15 cellular contexts compared by ENCODE assay signal in genomic region chr3:115961390-115961789, GRCh38.
DNase-seq lines count a peak whose midpoint lies in the region; ATAC-seq lines count a peak whose summit lies in the region.
"Had no signal": no experiment of that assay in that cellular context is flagged by ENCODE, and none has a peak within 500 bp of the region (broad histone marks: within the 10 kb centered on the region; RNA-seq: fewer than 3 reads in every experiment).

No MANE protein-coding gene starts in this region.

- H3K9me3 ChIP-seq in MG63 (peaks cover under 1% of the 10 kb centered on the region; the same call in 1 of the 2 replicates), trophoblast cell (ENCODE audit: insufficient read depth, low read depth, low read length) (no peaks in the 10 kb centered on the region)
- H3K9me3 ChIP-seq: prostate gland, SJCRH30, thoracic aorta had no signal

- H3K4me3 ChIP-seq in ACC112 (ENCODE audit: low read depth, low read length), result no peak overlapping the region
- H3K4me3 ChIP-seq in MG63, result no peak overlapping the region
- H3K4me3 ChIP-seq in trophoblast cell (ENCODE audit: low read depth, low read length), result no peak overlapping the region
- H3K4me3 ChIP-seq: prostate gland, SJCRH30, thoracic aorta had no signal

- no peak for ATAC-seq in HG03469 (IDR thresholded peaks at IDR 0.05; ENCODE audit: unreplicated experiment)

- no peak overlapping the region for H4K8ac ChIP-seq in trophoblast cell (ENCODE audit: low read depth, low read length)

- H3K9ac ChIP-seq in trophoblast cell (ENCODE audit: low read length), result no peak overlapping the region

- H3K14ac ChIP-seq in trophoblast cell (ENCODE audit: low read length), result no peak overlapping the region

- no peak overlapping the region for H2BK120ac ChIP-seq in trophoblast cell (ENCODE audit: insufficient read depth, low read length, poor library complexity)

- no peak overlapping the region for H2BK5ac ChIP-seq in trophoblast cell (ENCODE audit: low read depth, low read length, poor library complexity)

- H2BK12ac ChIP-seq in trophoblast cell (ENCODE audit: low read length), result no peak overlapping the region

- no peak overlapping the region for H2AK5ac ChIP-seq in trophoblast cell (ENCODE audit: low read length)

- DNase-seq in MG63, result peak; percentile 73
- peak; percentile 32 for DNase-seq in cerebellum (ENCODE audit: low spot score)
- peak; percentile 2 to 21 for DNase-seq in hippocampal formation (lab: John Stamatoyannopoulos, UW)
- DNase-seq in trophoblast cell, result no peak
- no peak for DNase-seq in HuH-7.5 (ENCODE audit: low spot score)
- no peak for DNase-seq in COR-L47 (lab: John Stamatoyannopoulos, UW)
- DNase-seq: activated naive CD8-positive, alpha-beta T cell treated with anti-CD3 and anti-CD28 coated beads for 36 hours; activated T-cell treated with anti-CD3 and anti-CD28 coated beads, Interleukin-2, amount 50 U/mL, for 48 hours; erythroblast; SJCRH30; stimulated activated CD4-positive, alpha-beta T cell treated with anti-CD3 and anti-CD28 coated beads, Interleukin-1b, Interleukin-23, amount 100 ng/mL, for 48 hours had no signal

- no peaks in the 10 kb centered on the region for H3K79me1 ChIP-seq in trophoblast cell (ENCODE audit: low read length)

- H3K27ac ChIP-seq in ACC112 (ENCODE audit: low read depth, low read length) (no peak overlapping the region), trophoblast cell (ENCODE audit: low read depth, low read length) (no peak overlapping the region)
- H3K27ac ChIP-seq: prostate gland, SJCRH30, thoracic aorta had no signal

- H4K12ac ChIP-seq in trophoblast cell (ENCODE audit: low read depth, low read length), result no peak overlapping the region

- peak overlapping the region; percentile 44 for H2AFZ ChIP-seq in ACC112 (ENCODE audit: low read length, unreplicated experiment)
- H2AFZ ChIP-seq in trophoblast cell (ENCODE audit: insufficient read depth, low read length, poor library complexity), result no peak overlapping the region

- H3K27me3 ChIP-seq in ACC112 (ENCODE audit: insufficient read depth, low read length), result no peaks in the 10 kb centered on the region
- H3K27me3 ChIP-seq in MG63, result no peaks in the 10 kb centered on the region
- H3K27me3 ChIP-seq in trophoblast cell (ENCODE audit: insufficient read depth, low read length), result no peaks in the 10 kb centered on the region

- H3K4ac ChIP-seq in trophoblast cell (ENCODE audit: low read depth, low read length), result no peak overlapping the region

- H3K36me3 ChIP-seq in ACC112 (ENCODE audit: insufficient read depth, low read length) (no peaks in the 10 kb centered on the region), MG63 (no peaks in the 10 kb centered on the region), trophoblast cell (ENCODE audit: control insufficient read depth in 1 of 2, insufficient read depth in 2 of 2, low read length in 2 of 2) (no peaks in the 10 kb centered on the region)
- H3K36me3 ChIP-seq: prostate gland, SJCRH30, thoracic aorta had no signal

- H3K18ac ChIP-seq in trophoblast cell (ENCODE audit: low read length), result no peak overlapping the region

- no CpG with 5 or more reads among the region's 4 CpGs for WGBS in trophoblast cell (ENCODE audit: extremely low coverage, insufficient coverage, insufficient read length)

- H4K91ac ChIP-seq in trophoblast cell (ENCODE audit: low read depth, low read length), result no peak overlapping the region

- H3K79me2 ChIP-seq in ACC112 (ENCODE audit: control insufficient read depth, insufficient read depth, low read length, unreplicated experiment), result no peaks in the 10 kb centered on the region
- H3K79me2 ChIP-seq in trophoblast cell (ENCODE audit: control insufficient read depth, insufficient read depth, low read length, poor library complexity), result no peaks in the 10 kb centered on the region

- no peak overlapping the region for H3K23ac ChIP-seq in trophoblast cell (ENCODE audit: low read length)

- H3K4me2 ChIP-seq in trophoblast cell (ENCODE audit: low read length), result no peak overlapping the region

- H3K4me1 ChIP-seq in ACC112 (ENCODE audit: control insufficient read depth, insufficient read depth, low read length, unreplicated experiment), result no peaks in the 10 kb centered on the region
- H3K4me1 ChIP-seq in trophoblast cell (ENCODE audit: control insufficient read depth in 1 of 2, insufficient read depth in 2 of 2, low read length in 2 of 2), result no peaks in the 10 kb centered on the region
- H3K4me1 ChIP-seq: prostate gland, SJCRH30 had no signal

Comparison
In these comparisons a context has a peak if more than half of its experiments do, and no peak if none do; other contexts are left out.
1. DNase-seq: peak in MG63 (single experiment), cerebellum (single experiment) and hippocampal formation (2 of 2); none in trophoblast cell (0 of 2), HuH-7.5 (single experiment) and COR-L47 (single experiment).